Comparison of ENCODE assay signal across 8 cellular contexts in genomic region chr15:65033659-65034269, GRCh38. TPM values are rescaled to one million over a fixed set of nuclear protein-coding genes. Genes with fewer than 3 reads are reported as not detected.
DNase-seq lines count a peak whose midpoint lies in the region; ATAC-seq, FAIRE-seq and TF ChIP-seq lines count a peak whose summit lies in the region.

No MANE protein-coding gene starts in this region.

- no peak overlapping the region for H3K4me3 ChIP-seq in BJ (ENCODE audit: low read depth, low read length)
- no peak overlapping the region for H3K4me3 ChIP-seq in bronchial epithelial cell (ENCODE audit: low read depth, low read length)
- H3K4me3 ChIP-seq in mesendoderm (ENCODE audit: low read length), result no peak overlapping the region
- no peak overlapping the region for H3K4me3 ChIP-seq in stomach

- H3K79me1 ChIP-seq in mesendoderm (ENCODE audit: low read length), result no peaks in the 10 kb centered on the region

- peaks cover 3% of the 10 kb centered on the region for H3K79me2 ChIP-seq in mesendoderm (ENCODE audit: control insufficient read depth, insufficient read depth, low read length)

- no peak overlapping the region for H2BK5ac ChIP-seq in mesendoderm (ENCODE audit: low read length)

- H3K18ac ChIP-seq in mesendoderm (ENCODE audit: low read length), result no peak overlapping the region

- WGBS in mesendoderm (ENCODE audit: extremely low coverage, insufficient coverage, low lambda C conversion rate), result no CpG with 5 or more reads among the region's 4 CpGs
- 3 to 11% (median 8%) methylated on average over 4 of the region's 4 CpGs for WGBS in stomach, 5 donors

- DNase-seq in BJ (ENCODE audit: low read depth), result no peak
- peak; percentile 39 for DNase-seq in H4 (ENCODE audit: low spot score)
- peak; percentile 60 for DNase-seq in NOMO-1 treated with DMSO at 0.1 percent for 48 hours (lab: John Stamatoyannopoulos, UW; ENCODE audit: unreplicated experiment)
- DNase-seq in bronchial epithelial cell (ENCODE audit: low read depth), result peak; percentile 55
- DNase-seq in mesendoderm, result peak; percentile 59
- no peak for DNase-seq in stomach

- no peaks in the 10 kb centered on the region for H3K9me3 ChIP-seq in stomach

- no peak overlapping the region for H2AK5ac ChIP-seq in mesendoderm (ENCODE audit: low read length)

- no peak overlapping the region for H3K4me2 ChIP-seq in mesendoderm (ENCODE audit: low read length)

- no peaks in the 10 kb centered on the region for H3K4me1 ChIP-seq in mesendoderm (ENCODE audit: control insufficient read depth, low read depth, low read length)
- peaks cover 0 to 22% (median 9%) of the 10 kb centered on the region in 4 donors for H3K4me1 ChIP-seq in stomach

- no peak overlapping the region for H2BK120ac ChIP-seq in mesendoderm (ENCODE audit: low read depth, low read length)

- TF ChIP-seq EP300 in stomach (IDR thresholded peaks at IDR 0.05), result no peak

- CTCF ChIA-PET in BJ (lab: Yijun Ruan, JAX), result interaction anchor here (0.6 to 3.1 kb wide), 24 partner anchors 9 to 347 kb away, joined by 3 to 45 read pairs (median 4); partner anchors contain the start of genes KBTBD13 and SLC51B

- H3K36me3 ChIP-seq in BJ (ENCODE audit: control insufficient read depth, insufficient read depth, low read length) (no peaks in the 10 kb centered on the region), bronchial epithelial cell (ENCODE audit: control insufficient read depth, insufficient read depth, low read length) (no peaks in the 10 kb centered on the region), mesendoderm (ENCODE audit: control insufficient read depth, insufficient read depth, low read length) (no peaks in the 10 kb centered on the region), stomach (no peaks in the 10 kb centered on the region)

- intact Hi-C loops in stomach (cut with DNase I; ENCODE audit: low total_unique reads), result loop anchor here (10.0 kb wide), 1 partner anchor 51 kb away; no protein-coding TSS in a partner anchor

- no peak overlapping the region for H3K9ac ChIP-seq in mesendoderm (ENCODE audit: low read length)

- H3K4ac ChIP-seq in mesendoderm (ENCODE audit: low read depth, low read length), result no peak overlapping the region

- ATAC-seq in GM18867 (IDR thresholded peaks at IDR 0.05; ENCODE audit: unreplicated experiment) (no peak), HG03457 (IDR thresholded peaks at IDR 0.05; ENCODE audit: unreplicated experiment) (no peak)

- TF ChIP-seq POLR2A in stomach (IDR thresholded peaks at IDR 0.05), result no peak

- H3K27ac ChIP-seq in mesendoderm (ENCODE audit: low read depth, low read length), result no peak overlapping the region
- no peak overlapping the region for H3K27ac ChIP-seq in stomach

- H3K27me3 ChIP-seq in BJ (ENCODE audit: control insufficient read depth, insufficient read depth, low read length), result peaks cover 3% of the 10 kb centered on the region; the same call in 1 of the 2 replicates
- H3K27me3 ChIP-seq in bronchial epithelial cell (ENCODE audit: control insufficient read depth, insufficient read depth, low read length), result no peaks in the 10 kb centered on the region
- no peaks in the 10 kb centered on the region for H3K27me3 ChIP-seq in mesendoderm (ENCODE audit: insufficient read depth, low read length, poor library complexity)
- H3K27me3 ChIP-seq in stomach, result no peaks in the 10 kb centered on the region

- no peak overlapping the region for H2BK15ac ChIP-seq in mesendoderm (replicated peaks; ENCODE audit: low read depth)

- POLR2A ChIA-PET in BJ (lab: Charles Lee), result no interaction called here

- no peak overlapping the region for H3K23ac ChIP-seq in mesendoderm (ENCODE audit: low read length)

- no peak overlapping the region for H4K5ac ChIP-seq in mesendoderm (ENCODE audit: low read length)

- no peak overlapping the region for H4K8ac ChIP-seq in mesendoderm (ENCODE audit: low read depth, low read length)

- no peak overlapping the region for H3K56ac ChIP-seq in mesendoderm (ENCODE audit: low read length)

- peak; percentile 71 for TF ChIP-seq CTCF in BJ (IDR thresholded peaks at IDR 0.05; ENCODE audit: insufficient read depth, low read depth, low read length)
- TF ChIP-seq CTCF in bronchial epithelial cell (IDR thresholded peaks at IDR 0.05; ENCODE audit: insufficient read depth, low read length, severe bottlenecking), result peak; percentile 64
- TF ChIP-seq CTCF in stomach (IDR thresholded peaks at IDR 0.05), result peak in 2 of 7 experiments; percentile 13 to 16

- no peak for FAIRE-seq in bronchial epithelial cell (lab: Jason Lieb, UNC)

RNA-seq across cellular contexts. Expression of gene MTFMT, which starts 4.3 kb away (rescaled TPM):
- polyA plus RNA-seq in BJ (2011; rRNA removed) (6.4 and 9.6 TPM in 2 replicates), stomach (10 to 100 TPM in 1 of 3 donors, 1 to 10 TPM in 2; 5.3 to 12.0 (median 6.1) TPM)
- polyA minus RNA-seq in BJ (2011; rRNA and poly(A)+ RNA removed), result 2.9 and 3.2 TPM in 2 replicates
- 18.3 and 22.7 TPM in 2 replicates for total RNA-seq in H4 (2014; rRNA removed; shearing (Covaris generic))
- total RNA-seq in bronchial epithelial cell (10.4 and 17.4 TPM in 2 replicates), stomach (100 to 1,000 TPM in 1 of 5 donors, 10 to 100 TPM in 2, 1 to 10 TPM in 1, not detected in 1; 9.7 to 105 (median 20.2) TPM)
- 14.2 TPM for polyA plus RNA-seq in mesendoderm (2013, experiment 1 of 2)
- 14.5 TPM for polyA plus RNA-seq in mesendoderm (2013, experiment 2 of 2)

RNA-seq across cellular contexts. Expression of gene SLC51B, which starts 11.4 kb away (rescaled TPM):
- polyA plus RNA-seq in BJ (2011; rRNA removed), result not detected in 2 replicates
- polyA minus RNA-seq in BJ (2011; rRNA and poly(A)+ RNA removed), result not detected in 2 replicates
- total RNA-seq in H4 (2014; rRNA removed; shearing (Covaris generic)), result not detected in 2 replicates
- not detected in 2 replicates for total RNA-seq in bronchial epithelial cell
- not detected for polyA plus RNA-seq in mesendoderm (2013, experiment 1 of 2)
- not detected for polyA plus RNA-seq in mesendoderm (2013, experiment 2 of 2)
- 10 to 100 TPM in 1 of 5 donors, not detected in 4; 19.7 TPM for total RNA-seq in stomach
- under 1 TPM in 2 of 3 donors, not detected in 1; 0.38 to 0.62 TPM for polyA plus RNA-seq in stomach

RNA-seq across cellular contexts. Expression of gene RASL12, which starts 34.0 kb away (rescaled TPM):
- 0.12 and 0.16 TPM in 2 replicates for polyA plus RNA-seq in BJ (2011; rRNA removed)
- not detected in 2 replicates for polyA minus RNA-seq in BJ (2011; rRNA and poly(A)+ RNA removed)
- total RNA-seq in H4 (2014; rRNA removed; shearing (Covaris generic)), result 0.04 and 0.25 TPM in 2 replicates
- not detected in 2 replicates for total RNA-seq in bronchial epithelial cell
- 6.4 TPM for polyA plus RNA-seq in mesendoderm (2013, experiment 1 of 2)
- 6.5 TPM for polyA plus RNA-seq in mesendoderm (2013, experiment 2 of 2)
- total RNA-seq in stomach, result 10 to 100 TPM in 2 of 5 donors, 1 to 10 TPM in 2, under 1 TPM in 1; 0.58 to 27.7 (median 9.6) TPM
- 10 to 100 TPM in 2 of 3 donors, 1 to 10 TPM in 1; 7.0 to 17.1 (median 12.2) TPM for polyA plus RNA-seq in stomach

RNA-seq across cellular contexts. Expression of gene KBTBD13, which starts 42.8 kb away (rescaled TPM):
- polyA plus RNA-seq in BJ (2011; rRNA removed), result not detected in 2 replicates
- polyA minus RNA-seq in BJ (2011; rRNA and poly(A)+ RNA removed), result not detected in 2 replicates
- not detected in 2 replicates for total RNA-seq in H4 (2014; rRNA removed; shearing (Covaris generic))
- not detected in 2 replicates for total RNA-seq in bronchial epithelial cell
- polyA plus RNA-seq in mesendoderm (2013, experiment 1 of 2), result 0.01 TPM
- polyA plus RNA-seq in mesendoderm (2013, experiment 2 of 2), result 0.01 TPM
- under 1 TPM in 1 of 5 donors, not detected in 4; 0.18 TPM for total RNA-seq in stomach
- not detected for polyA plus RNA-seq in stomach

RNA-seq across cellular contexts. Expression of gene SPG21, which starts 44.0 kb away (rescaled TPM):
- polyA plus RNA-seq in BJ (2011; rRNA removed) (54.7 and 59.9 TPM in 2 replicates), stomach (10 to 100 TPM; 61.6 to 68.7 (median 67.7) TPM)
- polyA minus RNA-seq in BJ (2011; rRNA and poly(A)+ RNA removed), result 34.5 TPM in 2 replicates
- total RNA-seq in H4 (2014; rRNA removed; shearing (Covaris generic)), result 63.9 and 91.3 TPM in 2 replicates
- total RNA-seq in bronchial epithelial cell (72.6 and 95.8 TPM in 2 replicates), stomach (100 to 1,000 TPM in 1 of 5 donors, 10 to 100 TPM in 4; 21.6 to 129 (median 68.2) TPM)
- polyA plus RNA-seq in mesendoderm (2013, experiment 1 of 2), result 43.1 TPM
- 43.8 TPM for polyA plus RNA-seq in mesendoderm (2013, experiment 2 of 2)

Comparison
In these comparisons a context has a peak if more than half of its experiments do, and no peak if none do; other contexts are left out.
1. DNase-seq: peak in H4 (single experiment), NOMO-1 treated with DMSO at 0.1 percent for 48 hours (single experiment), bronchial epithelial cell (single experiment) and mesendoderm (single experiment); none in BJ (single experiment) and stomach (single experiment).